ENCODE assay signal across 8 cellular contexts in genomic region chr7:40015790-40016296, GRCh38.
DNase-seq lines count a peak whose midpoint lies in the region; ATAC-seq and TF ChIP-seq lines count a peak whose summit lies in the region.

No MANE protein-coding gene starts in this region.

- POLR2A ChIA-PET in CD8-positive, alpha-beta memory T cell (lab: Charles Lee), result no interaction called here

- H3K4me1 ChIP-seq in CD8-positive, alpha-beta memory T cell (ENCODE audit: insufficient read depth, low read length), result no peaks in the 10 kb centered on the region
- peaks cover 5% of the 10 kb centered on the region for H3K4me1 ChIP-seq in ovary (ENCODE audit: insufficient read depth)

- intact Hi-C loops in ovary (cut with DNase I), result no loop called here

- 25 to 33% (median 30%) methylated on average over 4 of the region's 4 CpGs for WGBS in ovary, 3 donors

- H3K36me3 Mint-ChIP-seq in CD8-positive, alpha-beta memory T cell, result peaks cover 8 to 47% (median 9%) of the 10 kb centered on the region in 3 donors
- H3K36me3 Mint-ChIP-seq in chondrocyte (ENCODE audit: low read depth) (peaks cover 9% of the 10 kb centered on the region), type B pancreatic cell (peaks cover 17% of the 10 kb centered on the region)

- DNase-seq in CD8-positive, alpha-beta memory T cell, result no peak
- peak; percentile 27 for DNase-seq in NCI-H2227 treated with DMSO at 0.1 percent for 48 hours (lab: John Stamatoyannopoulos, UW)
- DNase-seq in chondrocyte (ENCODE audit: low spot score), result no peak
- DNase-seq in ovary, result peak; percentile 25 to 50 (median 34)
- no peak for DNase-seq in type B pancreatic cell (ENCODE audit: extremely low spot score, unreplicated experiment)
- no peak for DNase-seq in DMS153 treated with DMSO at 0.1 percent for 48 hours (lab: John Stamatoyannopoulos, UW; ENCODE audit: unreplicated experiment)

- no peaks in the 10 kb centered on the region for H3K27me3 Mint-ChIP-seq in CD8-positive, alpha-beta memory T cell
- no peaks in the 10 kb centered on the region for H3K27me3 Mint-ChIP-seq in chondrocyte (ENCODE audit: low read depth)
- H3K27me3 Mint-ChIP-seq in type B pancreatic cell, result no peaks in the 10 kb centered on the region

- H3K27ac Mint-ChIP-seq in CD8-positive, alpha-beta memory T cell, result peak overlapping the region in 5 of 8 donors; percentile 0 to 76 (median 5)
- peak overlapping the region; percentile 24 for H3K27ac Mint-ChIP-seq in chondrocyte (ENCODE audit: unreplicated experiment)
- no peak overlapping the region for H3K27ac Mint-ChIP-seq in type B pancreatic cell

- H3K36me3 ChIP-seq in CD8-positive, alpha-beta memory T cell (ENCODE audit: insufficient read depth, low read length), result peaks cover 4% of the 10 kb centered on the region
- H3K36me3 ChIP-seq in ovary, result no peaks in the 10 kb centered on the region

- no peak for TF ChIP-seq POLR2A in ovary (IDR thresholded peaks at IDR 0.05)

- no peak overlapping the region for H3K27ac ChIP-seq in CD8-positive, alpha-beta memory T cell (ENCODE audit: low read depth, low read length)
- H3K27ac ChIP-seq in ovary, result no peak overlapping the region

- ATAC-seq in GM18873 (IDR thresholded peaks at IDR 0.05; ENCODE audit: low FRiP score, unreplicated experiment) (peak; percentile 92), HG03025 (IDR thresholded peaks at IDR 0.05; ENCODE audit: low FRiP score, unreplicated experiment) (peak; percentile 86)

- H3K9me3 ChIP-seq in CD8-positive, alpha-beta memory T cell (ENCODE audit: low read length), result no peaks in the 10 kb centered on the region
- no peaks in the 10 kb centered on the region for H3K9me3 ChIP-seq in ovary

- TF ChIP-seq CTCF in chondrocyte (IDR thresholded peaks at IDR 0.05), result no peak
- no peak for TF ChIP-seq CTCF in ovary (IDR thresholded peaks at IDR 0.05)
- TF ChIP-seq CTCF in type B pancreatic cell (conservative IDR thresholded peaks at IDR 0.05), result no peak

- no peak overlapping the region for H3K4me3 ChIP-seq in CD8-positive, alpha-beta memory T cell (ENCODE audit: low read length)
- no peak overlapping the region for H3K4me3 ChIP-seq in ovary

- H3K4me1 Mint-ChIP-seq in CD8-positive, alpha-beta memory T cell, result peaks cover 20 to 39% (median 33%) of the 10 kb centered on the region in 3 donors
- H3K4me1 Mint-ChIP-seq in chondrocyte (ENCODE audit: low read depth), result peaks cover 19% of the 10 kb centered on the region
- H3K4me1 Mint-ChIP-seq in type B pancreatic cell (ENCODE audit: unreplicated experiment), result no peaks in the 10 kb centered on the region

- TF ChIP-seq EP300 in ovary (IDR thresholded peaks at IDR 0.05), result no peak

- H3K9me3 Mint-ChIP-seq in CD8-positive, alpha-beta memory T cell, result no peaks in the 10 kb centered on the region
- H3K9me3 Mint-ChIP-seq in chondrocyte (ENCODE audit: low read depth), result no peaks in the 10 kb centered on the region
- no peaks in the 10 kb centered on the region for H3K9me3 Mint-ChIP-seq in type B pancreatic cell

- H3K4me3 Mint-ChIP-seq in CD8-positive, alpha-beta memory T cell, result no peak overlapping the region
- H3K4me3 Mint-ChIP-seq in chondrocyte (ENCODE audit: unreplicated experiment), result no peak overlapping the region
- H3K4me3 Mint-ChIP-seq in type B pancreatic cell, result no peak overlapping the region

- CTCF ChIA-PET in CD8-positive, alpha-beta memory T cell (lab: Charles Lee), result interaction anchor here (1.3 kb wide), 1 partner anchor 9 kb away, joined by 3 read pairs; no protein-coding TSS in a partner anchor

- H3K27me3 ChIP-seq in CD8-positive, alpha-beta memory T cell (ENCODE audit: insufficient read depth, low read length, poor library complexity, severe bottlenecking), result no peaks in the 10 kb centered on the region
- no peaks in the 10 kb centered on the region for H3K27me3 ChIP-seq in ovary

Comparison
In these comparisons a context has a peak if more than half of its experiments do, and no peak if none do; other contexts are left out.
1. DNase-seq: peak in NCI-H2227 treated with DMSO at 0.1 percent for 48 hours (single experiment) and ovary (5 of 5); none in CD8-positive, alpha-beta memory T cell (0 of 5), chondrocyte (single experiment), type B pancreatic cell (single experiment) and DMS153 treated with DMSO at 0.1 percent for 48 hours (single experiment).